Comparison of ENCODE assay signal across 8 cellular contexts in the genomic region with DNA sequence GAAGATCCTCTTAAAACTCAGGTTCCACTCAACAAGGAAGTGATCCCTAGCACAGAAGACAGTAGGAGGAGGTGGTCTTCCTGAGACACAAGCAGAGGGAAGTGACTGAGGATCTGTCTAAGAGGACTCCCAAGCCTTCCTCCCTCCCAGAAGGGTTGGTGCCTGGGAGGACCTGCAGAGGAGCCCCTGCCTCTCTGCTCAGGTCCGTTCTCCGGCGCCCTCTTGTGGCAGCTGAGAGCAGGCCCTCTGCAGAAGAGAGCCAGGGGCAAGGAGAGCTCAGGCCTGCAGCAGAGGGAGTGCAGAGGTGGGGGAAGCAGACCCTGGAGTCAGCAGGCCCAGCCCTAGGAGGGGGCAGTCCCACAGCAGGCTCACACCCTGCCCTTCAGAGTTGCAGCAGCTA.
DNase-seq lines count a peak whose midpoint lies in the region; ATAC-seq and TF ChIP-seq lines count a peak whose summit lies in the region.
"Not testable (repeated sequence)": the region's sequence is repeated elsewhere in the genome, so short reads cannot be mapped to it uniquely, and the experiment has no call there.

No MANE protein-coding gene starts in this region.

- H3K36me3 Mint-ChIP-seq in T-cell = not testable (repeated sequence)
- peaks cover 38% of the 10 kb centered on the region for H3K36me3 Mint-ChIP-seq in activated T-helper 17 cell treated with anti-CD3 and anti-CD28 coated beads, Interleukin-2, amount 50 U/mL, for 72 hours (ENCODE audit: low read depth)

- ATAC-seq in GM21576 (IDR thresholded peaks at IDR 0.05; ENCODE audit: unreplicated experiment) (peak; percentile 29), T-cell (replicated peaks in 1 of 4) (peak in 3 of 4 experiments; percentile 29 to 43 (median 39))
- peak; percentile 24 for ATAC-seq in activated T-helper 17 cell treated with anti-CD3 and anti-CD28 coated beads, Interleukin-2, amount 50 U/mL, for 72 hours (replicated peaks)

- H3K4me1 Mint-ChIP-seq in T-cell = peaks cover 76 to 87% (median 80%) of the 10 kb centered on the region in 3 donors
- H3K4me1 Mint-ChIP-seq in activated T-helper 17 cell treated with anti-CD3 and anti-CD28 coated beads, Interleukin-2, amount 50 U/mL, for 72 hours = peaks cover 42% of the 10 kb centered on the region

- H3K9me3 Mint-ChIP-seq in T-cell; activated T-helper 17 cell treated with anti-CD3 and anti-CD28 coated beads, Interleukin-2, amount 50 U/mL, for 72 hours: not testable (repeated sequence)

- 8% methylated on average over 3 of the region's 3 CpGs for WGBS in liver

- TF ChIP-seq RAD21 in liver (IDR thresholded peaks at IDR 0.05) = peak in 1 of 2 donors; percentile 53

- peak; percentile 33 for TF ChIP-seq CTCF in liver (IDR thresholded peaks at IDR 0.05; ENCODE audit: low read depth, low read length, missing input control)

- H3K27ac Mint-ChIP-seq in T-cell = peak overlapping the region; percentile 96 to 99
- H3K27ac Mint-ChIP-seq in activated T-helper 17 cell treated with anti-CD3 and anti-CD28 coated beads, Interleukin-2, amount 50 U/mL, for 72 hours = peak overlapping the region; percentile 92

- H3K27me3 Mint-ChIP-seq in T-cell; activated T-helper 17 cell treated with anti-CD3 and anti-CD28 coated beads, Interleukin-2, amount 50 U/mL, for 72 hours: not testable (repeated sequence)

- peaks cover 0 to 11% (median 0%) of the 10 kb centered on the region in 11 experiments; a peak in 5 of 22 replicates for H3K36me3 ChIP-seq in BLaER1 treated with 17β-estradiol and CSF1 and Interleukin-3, amounts not matched to agents 10 nM and 100 nM
- H3K36me3 ChIP-seq in effector memory CD4-positive, alpha-beta T cell (ENCODE audit: control insufficient read depth, insufficient read depth, low read length); liver (ENCODE audit: control insufficient read depth in 4 of 4, insufficient read depth in 3 of 4, low read depth in 1 of 4, low read length in 3 of 4): not testable (repeated sequence)

- not testable (repeated sequence) for H3K9me3 ChIP-seq in BLaER1 treated with 17β-estradiol and CSF1 and Interleukin-3, amounts not matched to agents 10 nM and 100 nM (replicated peaks in 1 of 11); effector memory CD4-positive, alpha-beta T cell (ENCODE audit: control insufficient read depth, low read length); liver (ENCODE audit: control insufficient read depth in 4 of 4, low read length in 3 of 4)

- H3K27me3 ChIP-seq in BLaER1 treated with 17β-estradiol and CSF1 and Interleukin-3, amounts not matched to agents 10 nM and 100 nM; effector memory CD4-positive, alpha-beta T cell (replicated peaks; ENCODE audit: control insufficient read depth, insufficient read depth, low read length, poor library complexity, severe bottlenecking); liver (ENCODE audit: control insufficient read depth in 4 of 4, insufficient read depth in 4 of 4, low read length in 3 of 4): not testable (repeated sequence)

- DNase-seq in NAMALWA (ENCODE audit: low spot score) (peak; percentile 85), T-cell (peak in 32 of 34 experiments; percentile 47 to 75 (median 66))
- peak; percentile 57 to 66 (median 58) for DNase-seq in effector memory CD4-positive, alpha-beta T cell
- DNase-seq in stimulated activated CD4-positive, alpha-beta T cell treated with anti-CD3 and anti-CD28 coated beads, TNF-alpha, amount 100 ng/mL, for 1 hour (ENCODE audit: low read depth in 3 of 3, low spot score in 1 of 3) = peak in 2 of 3 donors; percentile 49 to 52

- peak overlapping the region; percentile 85 to 95 (median 92) for H3K4me3 Mint-ChIP-seq in T-cell
- peak overlapping the region; percentile 95 for H3K4me3 Mint-ChIP-seq in activated T-helper 17 cell treated with anti-CD3 and anti-CD28 coated beads, Interleukin-2, amount 50 U/mL, for 72 hours

- H3K9ac ChIP-seq in BLaER1 treated with 17β-estradiol and CSF1 and Interleukin-3, amounts not matched to agents 10 nM and 100 nM = peak overlapping the region in 9 of 11 experiments; percentile 69 to 83 (median 80); a peak in 18 of 22 replicates
- H3K9ac ChIP-seq in liver (ENCODE audit: low read depth in 1 of 2, low read length in 2 of 2) = not testable (repeated sequence)

- H3K27ac ChIP-seq in BLaER1 treated with 17β-estradiol and CSF1 and Interleukin-3, amounts not matched to agents 10 nM and 100 nM = peak overlapping the region; percentile 6 to 96 (median 95); a peak in 20 of 22 replicates
- H3K27ac ChIP-seq in effector memory CD4-positive, alpha-beta T cell (ENCODE audit: insufficient read depth, low read length, poor library complexity, severe bottlenecking) = peak overlapping the region; percentile 57
- not testable (repeated sequence) for H3K27ac ChIP-seq in liver (ENCODE audit: low read depth in 1 of 2, low read length in 2 of 2)

- POLR2A ChIA-PET in T-cell (lab: Charles Lee) = not testable (repeated sequence)

- H3K4me2 ChIP-seq in BLaER1 treated with 17β-estradiol and CSF1 and Interleukin-3, amounts not matched to agents 10 nM and 100 nM = peak overlapping the region; percentile 58 to 86 (median 80)

- peak overlapping the region in 6 of 10 experiments; percentile 43 to 62 (median 50); a peak in 9 of 20 replicates for H3K4me3 ChIP-seq in BLaER1 treated with 17β-estradiol and CSF1 and Interleukin-3, amounts not matched to agents 10 nM and 100 nM
- H3K4me3 ChIP-seq in effector memory CD4-positive, alpha-beta T cell (ENCODE audit: insufficient read depth, low read depth, low read length, poor library complexity, severe bottlenecking) = peak overlapping the region; percentile 20
- H3K4me3 ChIP-seq in liver (ENCODE audit: low read depth in 1 of 3, low read length in 3 of 3) = not testable (repeated sequence)

- CTCF ChIA-PET in T-cell (lab: Charles Lee) = interaction anchor here (1.0 to 2.1 kb wide), 9 partner anchors 11 to 254 kb away, joined by 3 to 15 read pairs (median 3); no protein-coding TSS in a partner anchor

- not testable (repeated sequence) for H4K20me1 ChIP-seq in BLaER1 treated with 17β-estradiol and CSF1 and Interleukin-3, amounts not matched to agents 10 nM and 100 nM

- peaks cover 46 to 79% (median 55%) of the 10 kb centered on the region in 10 experiments for H3K4me1 ChIP-seq in BLaER1 treated with 17β-estradiol and CSF1 and Interleukin-3, amounts not matched to agents 10 nM and 100 nM
- peaks cover 19% of the 10 kb centered on the region for H3K4me1 ChIP-seq in effector memory CD4-positive, alpha-beta T cell (ENCODE audit: control insufficient read depth, insufficient read depth, low read length, poor library complexity, severe bottlenecking)
- H3K4me1 ChIP-seq in liver (ENCODE audit: control insufficient read depth in 4 of 4, insufficient read depth in 4 of 4, low read length in 3 of 4) = not testable (repeated sequence)
